Comparison of ENCODE assay signal across 8 cellular contexts in genomic region chr19:52527954-52528326, GRCh38. TPM values are rescaled to one million over a fixed set of nuclear protein-coding genes. Genes with fewer than 3 reads are reported as not detected.
DNase-seq lines count a peak whose midpoint lies in the region; ATAC-seq, FAIRE-seq and TF ChIP-seq lines count a peak whose summit lies in the region.

No MANE protein-coding gene starts in this region.

- ATAC-seq in HG02588 (IDR thresholded peaks at IDR 0.05; ENCODE audit: unreplicated experiment) (peak; percentile 9), SK-N-SH treated with all-trans-retinoic acid at 6 μM for 48 hours (peak; percentile 33), esophagus mucosa (peak; percentile 24), naive B cell (ENCODE audit: low read depth in 2 of 2) (peak in 1 of 2 donors; percentile 2)

- H3K9me3 Mint-ChIP-seq in naive B cell = peaks cover 2 to 16% (median 5%) of the 10 kb centered on the region in 7 donors

- peaks cover 8 to 16% of the 10 kb centered on the region in 2 donors for H3K36me3 Mint-ChIP-seq in naive B cell

- FAIRE-seq in D721Med (lab: Jason Lieb, UNC) = no peak

- peak overlapping the region; percentile 91 to 100 (median 98) for H3K4me3 Mint-ChIP-seq in naive B cell

- peaks cover 19 to 23% (median 22%) of the 10 kb centered on the region in 3 donors for H3K4me1 Mint-ChIP-seq in naive B cell

- peak; percentile 6 for DNase-seq in EH (ENCODE audit: low read depth)
- no peak for DNase-seq in naive B cell
- no peak for DNase-seq in NCI-H1048 (lab: John Stamatoyannopoulos, UW)
- DNase-seq in SKM-1 treated with dmso at 0.1 percent for 144 hours (lab: John Stamatoyannopoulos, UW; ENCODE audit: unreplicated experiment) = no peak
- DNase-seq in D721Med (ENCODE audit: insufficient read length, low spot score) = no peak

- TF ChIP-seq CTCF in D721Med (IDR thresholded peaks at IDR 0.05; ENCODE audit: insufficient read depth, missing control alignments) = no peak

- peak overlapping the region; percentile 96 to 100 (median 99) for H3K27ac Mint-ChIP-seq in naive B cell

- no peaks in the 10 kb centered on the region for H3K27me3 Mint-ChIP-seq in naive B cell

TF ChIP-seq in SK-N-SH treated with all-trans-retinoic acid at 6 μM for 48 hours, 23 proteins besides CTCF, POLR2A, EP300 and RAD21:
- TF ChIP-seq ZFP30 (CRISPR knock-in tag; IDR thresholded peaks at IDR 0.05) = no peak
- no peak for TF ChIP-seq ESRRG (CRISPR knock-in tag; IDR thresholded peaks at IDR 0.05)
- no peak for TF ChIP-seq TOX (CRISPR knock-in tag; IDR thresholded peaks at IDR 0.05; ENCODE audit: borderline replicate concordance)
- no peak for TF ChIP-seq SNAI2 (CRISPR knock-in tag; IDR thresholded peaks at IDR 0.05)
- no peak for TF ChIP-seq CSRNP3 (CRISPR knock-in tag; IDR thresholded peaks at IDR 0.05)
- TF ChIP-seq RARB (CRISPR knock-in tag; IDR thresholded peaks at IDR 0.05) = no peak
- TF ChIP-seq ISL1 (CRISPR knock-in tag; IDR thresholded peaks at IDR 0.05) = no peak
- no peak for TF ChIP-seq CSDC2 (CRISPR knock-in tag; IDR thresholded peaks at IDR 0.05)
- TF ChIP-seq ZNF565 (CRISPR knock-in tag; conservative IDR thresholded peaks at IDR 0.05; ENCODE audit: low read depth) = no peak
- no peak for TF ChIP-seq CREB5 (CRISPR knock-in tag; IDR thresholded peaks at IDR 0.05; ENCODE audit: low read depth)
- TF ChIP-seq OSR1 (CRISPR knock-in tag; IDR thresholded peaks at IDR 0.05) = no peak
TF ChIP-seq in SK-N-SH treated with all-trans-retinoic acid at 6 μM for 48 hours: peak in this region for 0.

RNA-seq across cellular contexts. Expression of gene ZNF808, which starts 0.5 kb away (rescaled TPM):
- 10.0 TPM for total RNA-seq in esophagus mucosa
- 10 to 100 TPM in 2 of 6 donors, 1 to 10 TPM in 3, not detected in 1; 8.8 to 20.2 (median 9.7) TPM for polyA plus RNA-seq in naive B cell (ENCODE audit: low read depth in 6 of 6)

RNA-seq across cellular contexts. Expression of gene ZNF701, which starts 42.1 kb away (rescaled TPM):
- 5.7 TPM for total RNA-seq in esophagus mucosa
- polyA plus RNA-seq in naive B cell (ENCODE audit: low read depth in 6 of 6) = 10 to 100 TPM; 16.5 to 31.2 (median 18.6) TPM
